22 cellular contexts compared by ENCODE assay signal in genomic region chr13:80386592-80386991, GRCh38. TPM values are rescaled to one million over a fixed set of nuclear protein-coding genes. Genes with fewer than 3 reads are reported as not detected.
DNase-seq lines count a peak whose midpoint lies in the region; ATAC-seq, FAIRE-seq and TF ChIP-seq lines count a peak whose summit lies in the region.
"Had no signal": no experiment of that assay in that cellular context is flagged by ENCODE, and none has a peak within 500 bp of the region (broad histone marks: within the 10 kb centered on the region; RNA-seq: fewer than 3 reads in every experiment).

No MANE protein-coding gene starts in this region.

- H3K36me3 ChIP-seq in endothelial cell of umbilical vein (ENCODE audit: control insufficient read depth in 2 of 2, extremely low read depth in 1 of 2, insufficient read depth in 2 of 2, low read length in 2 of 2) = no peaks in the 10 kb centered on the region
- no peaks in the 10 kb centered on the region for H3K36me3 ChIP-seq in pancreas
- H3K36me3 ChIP-seq: BLaER1 treated with 17β-estradiol and CSF1 and Interleukin-3, amounts not matched to agents 10 nM and 100 nM had no signal

- dilution Hi-C loops in endothelial cell of umbilical vein (cut with MboI; ENCODE audit: extremely low pct_ligation_motif_present, low sequenced_read_pairs) = no loop called here

- no peaks in the 10 kb centered on the region for H3K9me1 ChIP-seq in endothelial cell of umbilical vein (replicated peaks; ENCODE audit: control insufficient read depth, extremely low read depth, insufficient read depth, low read length)

- DNase-seq in NCI-H1092 treated with DMSO at 0.1 percent for 48 hours (lab: John Stamatoyannopoulos, UW) = peak; percentile 37
- DNase-seq in NCI-H1092 (lab: John Stamatoyannopoulos, UW) = no peak
- peak; percentile 26 for DNase-seq in endothelial cell of umbilical vein (ENCODE audit: low read depth, low spot score)
- peak in 2 of 6 donors; percentile 16 to 25 for DNase-seq in pancreas
- DNase-seq in NCI-H345 (lab: John Stamatoyannopoulos, UW) = no peak
- DNase-seq: CD4-positive, alpha-beta T cell; CD8-positive, alpha-beta T cell; COR-L47; DMS 273 treated with DMSO at 0.1 percent for 48 hours; DMS153; DMS53; DMS79; DND-41; EL; GDM1 had no signal

- CTCF ChIA-PET in endothelial cell of umbilical vein (lab: Charles Lee) = no interaction called here

- H3K79me2 ChIP-seq in endothelial cell of umbilical vein (ENCODE audit: control insufficient read depth, insufficient read depth, low read length) = no peaks in the 10 kb centered on the region

- BruUV-seq in endothelial cell of umbilical vein (replicated peaks; lab: Mats Ljungman, UMichigan) = no TSS peak

- TF ChIP-seq POLR2A in endothelial cell of umbilical vein (IDR thresholded peaks at IDR 0.05; ENCODE audit: low read depth, low read length) = no peak

- no peak overlapping the region for H3K27ac ChIP-seq in endothelial cell of umbilical vein (ENCODE audit: insufficient read depth, low read depth, low read length)
- H3K27ac ChIP-seq in pancreas = no peak overlapping the region
- H3K27ac ChIP-seq: 22Rv1; A549; BLaER1 treated with 17β-estradiol and CSF1 and Interleukin-3, amounts not matched to agents 10 nM and 100 nM; C4-2B had no signal

- intact Hi-C loops in endothelial cell of umbilical vein (cut with micrococcal nuclease) = no loop called here
- intact Hi-C loops in pancreas (cut with DNase I) = no loop called here

- H3K4me1 ChIP-seq in endothelial cell of umbilical vein (ENCODE audit: control insufficient read depth, extremely low read depth, insufficient read depth, low read length) (no peaks in the 10 kb centered on the region), pancreas (peaks cover 0 to 13% (median 13%) of the 10 kb centered on the region in 3 donors)
- H3K4me1 ChIP-seq: A549 had no signal

- TF ChIP-seq CTCF in endothelial cell of umbilical vein (IDR thresholded peaks at IDR 0.05; ENCODE audit: extremely low read depth in 1 of 2, insufficient read depth in 1 of 2, low read depth in 1 of 2, low read length in 2 of 2) (no peak), pancreas (IDR thresholded peaks at IDR 0.05) (no peak)

- peak; percentile 81 to 99 (median 94) for ATAC-seq in pancreas
- ATAC-seq in GM21576 (IDR thresholded peaks at IDR 0.05; ENCODE audit: unreplicated experiment) = no peak
- ATAC-seq: A549 had no signal

- no peak overlapping the region for H2AFZ ChIP-seq in endothelial cell of umbilical vein (ENCODE audit: low read depth, low read length)

- POLR2A ChIA-PET in endothelial cell of umbilical vein (lab: Charles Lee) = no interaction called here

- H3K9me3 ChIP-seq in endothelial cell of umbilical vein (replicated peaks; ENCODE audit: control insufficient read depth, insufficient read depth, low read length) (no peaks in the 10 kb centered on the region), pancreas (no peaks in the 10 kb centered on the region)
- H3K9me3 ChIP-seq: A549 had no signal

- no peak overlapping the region for H3K4me2 ChIP-seq in endothelial cell of umbilical vein (ENCODE audit: insufficient read depth, low read length)
- H3K4me2 ChIP-seq: A549 had no signal

- H3K9ac ChIP-seq in endothelial cell of umbilical vein (replicated peaks; ENCODE audit: extremely low read depth, insufficient read depth, low read length) = no peak overlapping the region
- H3K9ac ChIP-seq: BLaER1 treated with 17β-estradiol and CSF1 and Interleukin-3, amounts not matched to agents 10 nM and 100 nM had no signal

- H3K4me3 ChIP-seq in endothelial cell of umbilical vein (replicated peaks in 1 of 3; ENCODE audit: insufficient read depth in 1 of 3, low read depth in 1 of 3, low read length in 3 of 3) (no peak overlapping the region), pancreas (no peak overlapping the region)
- H3K4me3 ChIP-seq: A549; BLaER1 treated with 17β-estradiol and CSF1 and Interleukin-3, amounts not matched to agents 10 nM and 100 nM; GM12878 had no signal

- FAIRE-seq in endothelial cell of umbilical vein (lab: Jason Lieb, UNC) (no peak), pancreas (lab: Jason Lieb, UNC) (no peak)
- FAIRE-seq: A549, GM12878, GM12892 had no signal

- no peaks in the 10 kb centered on the region for H4K20me1 ChIP-seq in endothelial cell of umbilical vein (replicated peaks; ENCODE audit: control insufficient read depth, extremely low read depth, insufficient read depth, low read length)
- H4K20me1 ChIP-seq: BLaER1 treated with 17β-estradiol and CSF1 and Interleukin-3, amounts not matched to agents 10 nM and 100 nM had no signal

- no peaks in the 10 kb centered on the region for H3K27me3 ChIP-seq in endothelial cell of umbilical vein (ENCODE audit: control insufficient read depth in 2 of 2, insufficient read depth in 2 of 2, low read length in 2 of 2)
- no peaks in the 10 kb centered on the region for H3K27me3 ChIP-seq in pancreas
- H3K27me3 ChIP-seq: BLaER1 treated with 17β-estradiol and CSF1 and Interleukin-3, amounts not matched to agents 10 nM and 100 nM had no signal

TF ChIP-seq in endothelial cell of umbilical vein, 7 proteins besides CTCF, POLR2A, EP300 and RAD21:
- TF ChIP-seq JUN (IDR thresholded peaks at IDR 0.05; ENCODE audit: borderline replicate concordance, insufficient read depth, insufficient read length, low read depth) = no peak

RNA-seq across cellular contexts. Expression of gene SPRY2, which starts 45.7 kb away (rescaled TPM):
- total RNA-seq in endothelial cell of umbilical vein (26.2 and 27.9 TPM in 2 replicates), pancreas (10 to 100 TPM; 10.7 to 18.8 (median 14.4) TPM)
- polyA plus RNA-seq in endothelial cell of umbilical vein (52.3 and 65.0 TPM in 2 replicates), pancreas (10 to 100 TPM; 11.4 to 15.6 TPM)
- 49.4 and 58.1 TPM in 2 replicates for polyA plus RNA-seq in endothelial cell of umbilical vein (2011; cell fraction: cytosol; rRNA removed)
- polyA plus RNA-seq in endothelial cell of umbilical vein (2011; cell fraction: nucleus; rRNA removed) = 48.5 and 49.4 TPM in 2 replicates
- polyA plus RNA-seq in endothelial cell of umbilical vein (2012) = 20.2 and 27.1 TPM in 2 replicates
- polyA minus RNA-seq in endothelial cell of umbilical vein = 61.5 and 68.5 TPM in 2 replicates
- polyA minus RNA-seq in endothelial cell of umbilical vein (2011; cell fraction: cytosol; rRNA and poly(A)+ RNA removed) = 2.9 TPM
- 34.4 and 35.8 TPM in 2 replicates for polyA minus RNA-seq in endothelial cell of umbilical vein (2011; cell fraction: nucleus; rRNA and poly(A)+ RNA removed)

Comparison
In these comparisons a context has a peak if more than half of its experiments do, and no peak if none do; other contexts are left out.
1. DNase-seq: peak in NCI-H1092 treated with DMSO at 0.1 percent for 48 hours (single experiment) and endothelial cell of umbilical vein (single experiment); none in NCI-H1092 (single experiment) and NCI-H345 (single experiment).